17 cellular contexts compared by ENCODE assay signal in genomic region chr7:16738014-16738688, GRCh38. TPM values are rescaled to one million over a fixed set of nuclear protein-coding genes. Genes with fewer than 3 reads are reported as not detected.
DNase-seq lines count a peak whose midpoint lies in the region; ATAC-seq, FAIRE-seq and TF ChIP-seq lines count a peak whose summit lies in the region.
"Had no signal": no experiment of that assay in that cellular context is flagged by ENCODE, and none has a peak within 500 bp of the region (broad histone marks: within the 10 kb centered on the region; RNA-seq: fewer than 3 reads in every experiment).

No MANE protein-coding gene starts in this region.

- H3K4ac ChIP-seq in neuronal stem cell (ENCODE audit: low read length): no peak overlapping the region

- H3K4me3 ChIP-seq in HAP-1: no peak overlapping the region
- H3K4me3 ChIP-seq in K562: no peak overlapping the region
- H3K4me3 ChIP-seq in neuronal stem cell (ENCODE audit: low read length in 2 of 2): no peak overlapping the region
- H3K4me3 ChIP-seq: BLaER1 treated with 17β-estradiol and CSF1 and Interleukin-3, amounts not matched to agents 10 nM and 100 nM; GM12878; GM23248 had no signal

- H2AFZ ChIP-seq in K562 (ENCODE audit: low read depth, low read length) (no peak overlapping the region), neuronal stem cell (ENCODE audit: low read length) (peak overlapping the region; percentile 11)
- H2AFZ ChIP-seq: GM23248 had no signal

- no peak overlapping the region for H2AK5ac ChIP-seq in neuronal stem cell (ENCODE audit: low read depth, low read length)

- no peak for TF ChIP-seq EP300 in K562 (IDR thresholded peaks at IDR 0.05; ENCODE audit: low read length)

- no peak overlapping the region for H3K14ac ChIP-seq in neuronal stem cell (ENCODE audit: low read length)

- H4K91ac ChIP-seq in neuronal stem cell (ENCODE audit: low read depth, low read length, poor library complexity): no peak overlapping the region

- H2BK120ac ChIP-seq in neuronal stem cell (ENCODE audit: low read depth, low read length): no peak overlapping the region

- H3K36me3 ChIP-seq in HAP-1 (replicated peaks) (no peaks in the 10 kb centered on the region), K562 (ENCODE audit: control insufficient read depth, insufficient read depth, low read length) (no peaks in the 10 kb centered on the region), neuronal stem cell (replicated peaks in 1 of 2; ENCODE audit: control insufficient read depth in 2 of 2, insufficient read depth in 2 of 2, low read length in 2 of 2) (no peaks in the 10 kb centered on the region)
- H3K36me3 ChIP-seq: BLaER1 treated with 17β-estradiol and CSF1 and Interleukin-3, amounts not matched to agents 10 nM and 100 nM had no signal

- CTCF ChIA-PET in K562 (lab: Yijun Ruan, JAX; ENCODE audit: low intra/inter-chr PET ratio): no interaction called here

- H2BK12ac ChIP-seq in neuronal stem cell (ENCODE audit: low read length): no peak overlapping the region

- no peak for TF ChIP-seq CTCF in K562 (IDR thresholded peaks at IDR 0.05 in 2 of 3, conservative IDR thresholded peaks at IDR 0.05 in 1 of 3; ENCODE audit: insufficient read depth in 2 of 3, low read depth in 1 of 3, low read length in 3 of 3)

- no peak for ATAC-seq in K562
- ATAC-seq in HG03025 (IDR thresholded peaks at IDR 0.05; ENCODE audit: low FRiP score, unreplicated experiment): no peak
- ATAC-seq in GM19455 (IDR thresholded peaks at IDR 0.05; ENCODE audit: unreplicated experiment): no peak
- ATAC-seq: CD8-positive, alpha-beta T cell; GM12878 had no signal

- no peak overlapping the region for H4K8ac ChIP-seq in neuronal stem cell (ENCODE audit: low read depth, low read length)

- no TSS peak for BruUV-seq in K562 (replicated peaks; lab: Mats Ljungman, UMichigan)

- POLR2A ChIA-PET in K562 (lab: Yijun Ruan, JAX): interaction anchor here (1.0 to 1.3 kb wide), 2 partner anchors 10 to 16 kb away, joined by 3 to 4 read pairs; no protein-coding TSS in a partner anchor

- no peaks in the 10 kb centered on the region for H3K9me1 ChIP-seq in K562 (ENCODE audit: control insufficient read depth, insufficient read depth, low read length)

- H3K27ac ChIP-seq in K562 (ENCODE audit: extremely low read depth, low read depth, low read length) (no peak overlapping the region), neuronal stem cell (replicated peaks; ENCODE audit: low read length) (no peak overlapping the region)
- H3K27ac ChIP-seq: BLaER1 treated with 17β-estradiol and CSF1 and Interleukin-3, amounts not matched to agents 10 nM and 100 nM; GM23248; KMS-11 had no signal

- H3K9me3 ChIP-seq in HAP-1 (no peaks in the 10 kb centered on the region; the same call in 1 of the 2 replicates), K562 (replicated peaks; ENCODE audit: control insufficient read depth, insufficient read depth, low read depth, low read length) (no peaks in the 10 kb centered on the region), neuronal stem cell (replicated peaks in 1 of 2; ENCODE audit: control insufficient read depth in 2 of 2, insufficient read depth in 1 of 2, low read depth in 1 of 2, low read length in 2 of 2) (peaks cover 0 to 2% of the 10 kb centered on the region in 2 donors)
- H3K9me3 ChIP-seq: BLaER1 treated with 17β-estradiol and CSF1 and Interleukin-3, amounts not matched to agents 10 nM and 100 nM had no signal

- FAIRE-seq in K562 (lab: Jason Lieb, UNC): no peak
- FAIRE-seq: GM12878 had no signal

- H3K18ac ChIP-seq in neuronal stem cell (ENCODE audit: low read length): no peak overlapping the region

- intact Hi-C loops in K562 (cut with micrococcal nuclease): no loop called here

- DNase-seq in HAP-1 (ENCODE audit: low spot score in 2 of 2) (peak; percentile 39 to 71), K562 (ENCODE audit: extremely low read depth in 1 of 4, low spot score in 3 of 4) (no peak), neuronal stem cell (ENCODE audit: low spot score) (no peak)
- no peak for DNase-seq in activated naive CD4-positive, alpha-beta T cell treated with Interleukin-2 at 50 U/mL for 16 hours
- DNase-seq: CD8-positive, alpha-beta T cell; DMS 273 treated with DMSO at 0.1 percent for 48 hours; DMS53; DND-41; EL; GM23248; H7 had no signal

- H3K4me1 ChIP-seq in HAP-1: peaks cover 21% of the 10 kb centered on the region
- H3K4me1 ChIP-seq in K562 (replicated peaks in 1 of 2; ENCODE audit: control insufficient read depth in 2 of 2, insufficient read depth in 2 of 2, low read length in 2 of 2): peaks cover 29 to 42% of the 10 kb centered on the region in 2 experiments
- H3K4me1 ChIP-seq in neuronal stem cell (ENCODE audit: control insufficient read depth in 2 of 2, insufficient read depth in 1 of 2, low read depth in 1 of 2, low read length in 2 of 2): peaks cover 0 to 3% of the 10 kb centered on the region in 2 donors
- H3K4me1 ChIP-seq: BLaER1 treated with 17β-estradiol and CSF1 and Interleukin-3, amounts not matched to agents 10 nM and 100 nM had no signal

- no peak for TF ChIP-seq RAD21 in K562 (CRISPR knock-in tag; conservative IDR thresholded peaks at IDR 0.05 in 1 of 2, IDR thresholded peaks at IDR 0.05 in 1 of 2)

- H2BK15ac ChIP-seq in neuronal stem cell (ENCODE audit: low read length): no peak overlapping the region

- H3K4me2 ChIP-seq in K562 (ENCODE audit: insufficient read depth, low read length) (no peak overlapping the region), neuronal stem cell (ENCODE audit: insufficient read depth, low read length, poor library complexity, severe bottlenecking) (no peak overlapping the region)
- H3K4me2 ChIP-seq: BLaER1 treated with 17β-estradiol and CSF1 and Interleukin-3, amounts not matched to agents 10 nM and 100 nM; KMS-11 had no signal

- H3K27me3 ChIP-seq in HAP-1 (ENCODE audit: low read depth) (no peaks in the 10 kb centered on the region), K562 (ENCODE audit: control insufficient read depth in 2 of 2, insufficient read depth in 2 of 2, low read length in 2 of 2) (no peaks in the 10 kb centered on the region), neuronal stem cell (ENCODE audit: control insufficient read depth in 3 of 3, insufficient read depth in 3 of 3, low read depth in 1 of 3, low read length in 3 of 3) (no peaks in the 10 kb centered on the region)
- H3K27me3 ChIP-seq: BLaER1 treated with 17β-estradiol and CSF1 and Interleukin-3, amounts not matched to agents 10 nM and 100 nM had no signal

- no peaks in the 10 kb centered on the region for H4K20me1 ChIP-seq in K562 (replicated peaks; ENCODE audit: control insufficient read depth, insufficient read depth, low read length)
- H4K20me1 ChIP-seq: BLaER1 treated with 17β-estradiol and CSF1 and Interleukin-3, amounts not matched to agents 10 nM and 100 nM had no signal

- no peak overlapping the region for H2BK5ac ChIP-seq in neuronal stem cell (ENCODE audit: low read length)

- no peak for TF ChIP-seq POLR2A in K562 (conservative IDR thresholded peaks at IDR 0.05)

- no peaks in the 10 kb centered on the region for H3K79me1 ChIP-seq in neuronal stem cell (ENCODE audit: low read depth, low read length)

- no peaks in the 10 kb centered on the region for H3K79me2 ChIP-seq in K562 (ENCODE audit: control insufficient read depth, insufficient read depth, low read length)

- no peak overlapping the region for H3K9ac ChIP-seq in K562 (ENCODE audit: insufficient read depth in 1 of 2, low read depth in 2 of 2, low read length in 2 of 2)
- no peak overlapping the region for H3K9ac ChIP-seq in neuronal stem cell (ENCODE audit: low read depth, low read length, poor library complexity)
- H3K9ac ChIP-seq: BLaER1 treated with 17β-estradiol and CSF1 and Interleukin-3, amounts not matched to agents 10 nM and 100 nM; GM23248; KMS-11 had no signal

- WGBS in K562 (ENCODE audit: insufficient coverage, low coverage, missing lambda C conversion rate): 36% methylated on average over 5 of the region's 5 CpGs
- no CpG with 5 or more reads among the region's 5 CpGs for WGBS in neuronal stem cell (ENCODE audit: extremely low coverage in 2 of 2, insufficient read length in 2 of 2, insufficient replicate concordance in 1 of 2), 2 donors

- H3K23ac ChIP-seq in neuronal stem cell (ENCODE audit: low read depth, low read length, poor library complexity): no peak overlapping the region

- in situ Hi-C loops in HAP-1 (cut with MboI; ENCODE audit: low sequenced_read_pairs): no loop called here
- in situ Hi-C loops in K562 (cut with MboI): no loop called here

TF ChIP-seq in K562, 482 proteins besides CTCF, POLR2A, EP300 and RAD21 (continues in another document):
- TF ChIP-seq ARID1B (IDR thresholded peaks at IDR 0.05): 0 out of 2 replicates have a peak, but pooled peaks have one; percentile 11
- TF ChIP-seq HCFC1 (IDR thresholded peaks at IDR 0.05; ENCODE audit: low read depth, low read length): no peak
- no peak for TF ChIP-seq CCAR2 (IDR thresholded peaks at IDR 0.05; ENCODE audit: low read depth, low read length)
- no peak for TF ChIP-seq ZKSCAN8 (CRISPR knock-in tag; IDR thresholded peaks at IDR 0.05)
- TF ChIP-seq ZNF143 (CRISPR knock-in tag; IDR thresholded peaks at IDR 0.05): no peak
- peak; percentile 88 for TF ChIP-seq SOX6 (IDR thresholded peaks at IDR 0.05)
- TF ChIP-seq EWSR1 (IDR thresholded peaks at IDR 0.05; ENCODE audit: borderline replicate concordance, low read depth, partially characterized antibody): no peak
- 0 out of 4 replicates have a peak, but pooled peaks of 1 of the 2 experiments have one; percentile 4 for TF ChIP-seq KDM1A (IDR thresholded peaks at IDR 0.05)

RNA-seq across cellular contexts. Expression of gene TSPAN13, which starts 15.4 kb away (rescaled TPM):
- 20.7 and 45.9 TPM in 2 replicates for total RNA-seq in K562 (2011; cell fraction: chromatin; rRNA removed; ENCODE audit: low replicate concordance)
- 26.2 and 28.2 TPM in 2 replicates for total RNA-seq in K562 (2011; cell fraction: nucleolus; rRNA removed)
- total RNA-seq in K562 (2011; cell fraction: nucleoplasm; rRNA removed): 50.4 and 66.6 TPM in 2 replicates
- total RNA-seq in K562 (2014; rRNA removed): 12.8 and 16.6 TPM in 2 replicates
- total RNA-seq in K562 (2014; rRNA removed; fragmentation: Illumina TruSeq; extraction: Trizol): 29.2 and 32.5 TPM in 2 replicates
- 14.3 and 16.4 TPM in 2 replicates for total RNA-seq in K562 (2015; rRNA removed; fragmentation: Illumina TruSeq; extraction: Trizol)
- 26.8 and 28.9 TPM in 2 replicates for total RNA-seq in K562 (2021)
- polyA plus RNA-seq in K562 (2011; rRNA removed): 23.3 and 46.3 TPM in 2 replicates
- 14.2 and 22.5 TPM in 2 replicates for polyA plus RNA-seq in K562 (2011; cell fraction: cytosol; rRNA removed)
- 8.5 and 10.1 TPM in 2 replicates for polyA plus RNA-seq in K562 (2011; cell fraction: nucleus; rRNA removed)
- 17.7 and 21.3 TPM in 2 replicates for polyA plus RNA-seq in K562 (2012)
- polyA plus RNA-seq in K562 (2014; fragmentation: Illumina TruSeq; extraction: Trizol): 25.0 and 29.3 TPM in 2 replicates
- polyA plus RNA-seq in K562 (2014; fragmentation: Nextera tagmentation; extraction: Ambion mirVana): 1 to 10 TPM; 7.8 to 9.8 TPM
- polyA plus RNA-seq in K562 (2014; rRNA removed): 20.0 and 23.9 TPM in 2 replicates
- polyA minus RNA-seq in K562 (2011; rRNA and poly(A)+ RNA removed): 12.9 and 21.0 TPM in 2 replicates
- 8.0 and 14.1 TPM in 2 replicates for polyA minus RNA-seq in K562 (2011; cell fraction: cytosol; rRNA and poly(A)+ RNA removed)
- 3.5 and 5.3 TPM in 2 replicates for polyA minus RNA-seq in K562 (2011; cell fraction: nucleus; rRNA and poly(A)+ RNA removed)
- 18.3 TPM for polyA plus RNA-seq in neuronal stem cell (2013, experiment 1 of 2)
- 19.0 TPM for polyA plus RNA-seq in neuronal stem cell (2013, experiment 2 of 2)
- total RNA-seq: G401 had no signal

Comparison
In these comparisons a context has a peak if more than half of its experiments do, and no peak if none do; other contexts are left out.
1. DNase-seq: peak in HAP-1 (2 of 2); none in K562 (0 of 4), neuronal stem cell (single experiment) and activated naive CD4-positive, alpha-beta T cell treated with Interleukin-2 at 50 U/mL for 16 hours (single experiment).